Comparison of ENCODE assay signal across 23 cellular contexts in the genomic region with DNA sequence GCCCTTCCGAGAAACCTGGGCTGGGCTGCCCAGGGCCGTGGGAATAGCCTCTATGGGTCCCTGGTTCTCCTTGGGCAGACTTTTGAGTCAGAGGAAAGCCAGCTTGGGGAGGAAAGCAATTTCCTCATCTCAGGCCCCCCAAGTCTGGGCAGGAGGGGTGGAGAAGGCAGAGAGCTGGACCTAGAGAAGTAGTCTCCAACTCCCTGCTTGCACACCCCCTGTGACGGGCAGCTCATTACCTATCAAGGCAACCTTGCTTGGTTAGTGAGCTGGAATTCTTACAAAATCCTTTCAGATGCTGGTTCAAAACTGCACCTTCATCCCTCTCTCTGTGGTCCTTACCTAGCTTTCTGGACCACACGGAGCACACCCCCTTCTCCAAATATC. TPM values are rescaled to one million over a fixed set of nuclear protein-coding genes. Genes with fewer than 3 reads are reported as not detected.
DNase-seq lines count a peak whose midpoint lies in the region; ATAC-seq and TF ChIP-seq lines count a peak whose summit lies in the region.
"Had no signal": no experiment of that assay in that cellular context is flagged by ENCODE, and none has a peak within 500 bp of the region (broad histone marks: within the 10 kb centered on the region; RNA-seq: fewer than 3 reads in every experiment).

No MANE protein-coding gene starts in this region.

- no peaks in the 10 kb centered on the region for H3K27me3 ChIP-seq in CD8-positive, alpha-beta memory T cell (ENCODE audit: insufficient read depth, low read length, poor library complexity, severe bottlenecking)

- intact Hi-C loops in activated CD8-positive, alpha-beta T cell treated with anti-CD3 and anti-CD28 coated beads for 36 hours (cut with micrococcal nuclease) = no loop called here
- intact Hi-C loops in activated T-helper 1 cell treated with anti-CD3 and anti-CD28 coated beads, Interleukin-12 subunit alpha, Interleukin-12 subunit beta, Interleukin-2, Interleukin-4 antibody, amounts not matched to agents 30 ng/mL and 10 ng/mL and 1 ng/mL, durations not matched to agents 14 hours and 24 hours and 36 hours (cut with micrococcal nuclease) = loop anchor here (2.0 kb wide), 1 partner anchor 38 kb away; no protein-coding TSS in a partner anchor
- intact Hi-C loops in natural killer cell (cut with micrococcal nuclease) = no loop called here

- no peak overlapping the region for H3K4me3 ChIP-seq in CD8-positive, alpha-beta memory T cell (ENCODE audit: low read length)
- H3K4me3 ChIP-seq: A549, suprapubic skin had no signal

- H3K4me1 ChIP-seq in CD8-positive, alpha-beta memory T cell (ENCODE audit: insufficient read depth, low read length) = peaks cover 41% of the 10 kb centered on the region
- H3K4me1 ChIP-seq: A549, suprapubic skin had no signal

- peaks cover 6% of the 10 kb centered on the region for H3K27me3 Mint-ChIP-seq in activated CD8-positive, alpha-beta T cell treated with anti-CD3 and anti-CD28 coated beads, Interleukin-2, amount 10 ng/mL, durations not matched to agents 7 days and 5 days (ENCODE audit: low read depth)
- no peaks in the 10 kb centered on the region for H3K27me3 Mint-ChIP-seq in activated CD8-positive, alpha-beta T cell treated with anti-CD3 and anti-CD28 coated beads for 36 hours
- H3K27me3 Mint-ChIP-seq in CD8-positive, alpha-beta memory T cell = no peaks in the 10 kb centered on the region
- peaks cover 5% of the 10 kb centered on the region for H3K27me3 Mint-ChIP-seq in activated T-helper 1 cell treated with anti-CD3 and anti-CD28 coated beads, Interleukin-12 subunit alpha, Interleukin-12 subunit beta, Interleukin-2, Interleukin-4 antibody, amounts not matched to agents 30 ng/mL and 10 ng/mL and 1 ng/mL, durations not matched to agents 14 hours and 24 hours and 36 hours (ENCODE audit: insufficient read depth)
- no peaks in the 10 kb centered on the region for H3K27me3 Mint-ChIP-seq in natural killer cell (ENCODE audit: low read depth in 2 of 2)
- H3K27me3 Mint-ChIP-seq in WTC11 (ENCODE audit: low read depth) = no peaks in the 10 kb centered on the region; the same call in 1 of the 2 replicates

- H3K27ac Mint-ChIP-seq in activated CD8-positive, alpha-beta T cell treated with anti-CD3 and anti-CD28 coated beads, Interleukin-2, amount 10 ng/mL, durations not matched to agents 7 days and 5 days = peak overlapping the region; percentile 78
- no peak overlapping the region for H3K27ac Mint-ChIP-seq in activated CD8-positive, alpha-beta T cell treated with anti-CD3 and anti-CD28 coated beads for 36 hours
- peak overlapping the region in 7 of 8 donors; percentile 17 to 82 (median 39) for H3K27ac Mint-ChIP-seq in CD8-positive, alpha-beta memory T cell
- H3K27ac Mint-ChIP-seq in activated T-helper 1 cell treated with anti-CD3 and anti-CD28 coated beads, Interleukin-12 subunit alpha, Interleukin-12 subunit beta, Interleukin-2, Interleukin-4 antibody, amounts not matched to agents 30 ng/mL and 10 ng/mL and 1 ng/mL, durations not matched to agents 14 hours and 24 hours and 36 hours = peak overlapping the region; percentile 27
- H3K27ac Mint-ChIP-seq in natural killer cell = peak overlapping the region; percentile 81 to 86
- H3K27ac Mint-ChIP-seq in WTC11 = no peak overlapping the region
- H3K27ac Mint-ChIP-seq: brain had no signal

- TF ChIP-seq CTCF in activated CD8-positive, alpha-beta T cell treated with anti-CD3 and anti-CD28 coated beads for 36 hours (IDR thresholded peaks at IDR 0.05) = no peak
- no peak for TF ChIP-seq CTCF in natural killer cell (IDR thresholded peaks at IDR 0.05)
- TF ChIP-seq CTCF in WTC11 (IDR thresholded peaks at IDR 0.05) = no peak

- H3K27ac ChIP-seq in CD8-positive, alpha-beta memory T cell (ENCODE audit: low read depth, low read length) = no peak overlapping the region
- H3K27ac ChIP-seq: A549, suprapubic skin had no signal

- CTCF ChIA-PET in activated CD8-positive, alpha-beta T cell treated with anti-CD3 and anti-CD28 coated beads, Interleukin-2, amount 10 ng/mL, durations not matched to agents 7 days and 5 days (lab: Charles Lee) = interaction anchor here (1.1 to 2.2 kb wide), 3 partner anchors 10 to 311 kb away, joined by 4 to 12 read pairs (median 4); no protein-coding TSS in a partner anchor
- CTCF ChIA-PET in activated CD8-positive, alpha-beta T cell treated with anti-CD3 and anti-CD28 coated beads for 36 hours (lab: Charles Lee) = interaction anchor here (1.5 to 3.4 kb wide), 3 partner anchors 10 to 29 kb away, joined by 5 to 24 read pairs (median 14); no protein-coding TSS in a partner anchor
- CTCF ChIA-PET in CD8-positive, alpha-beta memory T cell (lab: Charles Lee) = interaction anchor here (1.9 kb wide), 1 partner anchor 30 kb away, joined by 8 read pairs; no protein-coding TSS in a partner anchor
- CTCF ChIA-PET in WTC11 (lab: Charles Lee) = interaction anchor here (2.3 kb wide), 1 partner anchor 11 kb away, joined by 8 read pairs; no protein-coding TSS in a partner anchor

- H3K36me3 ChIP-seq in CD8-positive, alpha-beta memory T cell (ENCODE audit: insufficient read depth, low read length) = no peaks in the 10 kb centered on the region
- H3K36me3 ChIP-seq: heart left ventricle, suprapubic skin had no signal

- H3K4me3 Mint-ChIP-seq in activated CD8-positive, alpha-beta T cell treated with anti-CD3 and anti-CD28 coated beads, Interleukin-2, amount 10 ng/mL, durations not matched to agents 7 days and 5 days = no peak overlapping the region
- no peak overlapping the region for H3K4me3 Mint-ChIP-seq in activated CD8-positive, alpha-beta T cell treated with anti-CD3 and anti-CD28 coated beads for 36 hours
- H3K4me3 Mint-ChIP-seq in CD8-positive, alpha-beta memory T cell = peak overlapping the region in 6 of 7 donors; percentile 38 to 81 (median 48)
- no peak overlapping the region for H3K4me3 Mint-ChIP-seq in activated T-helper 1 cell treated with anti-CD3 and anti-CD28 coated beads, Interleukin-12 subunit alpha, Interleukin-12 subunit beta, Interleukin-2, Interleukin-4 antibody, amounts not matched to agents 30 ng/mL and 10 ng/mL and 1 ng/mL, durations not matched to agents 14 hours and 24 hours and 36 hours
- H3K4me3 Mint-ChIP-seq in natural killer cell (peak overlapping the region; percentile 77), WTC11 (no peak overlapping the region)
- H3K4me3 Mint-ChIP-seq: brain had no signal

- peaks cover 72% of the 10 kb centered on the region for H3K4me1 Mint-ChIP-seq in activated CD8-positive, alpha-beta T cell treated with anti-CD3 and anti-CD28 coated beads, Interleukin-2, amount 10 ng/mL, durations not matched to agents 7 days and 5 days (ENCODE audit: low read depth)
- peaks cover 38% of the 10 kb centered on the region for H3K4me1 Mint-ChIP-seq in activated CD8-positive, alpha-beta T cell treated with anti-CD3 and anti-CD28 coated beads for 36 hours (ENCODE audit: low read depth)
- peaks cover 52 to 63% (median 56%) of the 10 kb centered on the region in 3 donors for H3K4me1 Mint-ChIP-seq in CD8-positive, alpha-beta memory T cell
- peaks cover 53% of the 10 kb centered on the region for H3K4me1 Mint-ChIP-seq in activated T-helper 1 cell treated with anti-CD3 and anti-CD28 coated beads, Interleukin-12 subunit alpha, Interleukin-12 subunit beta, Interleukin-2, Interleukin-4 antibody, amounts not matched to agents 30 ng/mL and 10 ng/mL and 1 ng/mL, durations not matched to agents 14 hours and 24 hours and 36 hours (ENCODE audit: low read depth)
- peaks cover 57 to 74% of the 10 kb centered on the region in 2 donors for H3K4me1 Mint-ChIP-seq in natural killer cell
- H3K4me1 Mint-ChIP-seq in WTC11 = no peaks in the 10 kb centered on the region
- H3K4me1 Mint-ChIP-seq: brain had no signal

- H3K9me3 ChIP-seq in CD8-positive, alpha-beta memory T cell (ENCODE audit: low read length) = no peaks in the 10 kb centered on the region
- H3K9me3 ChIP-seq: A549, heart left ventricle, suprapubic skin had no signal

- no peak for DNase-seq in activated CD8-positive, alpha-beta T cell treated with anti-CD3 and anti-CD28 coated beads, Interleukin-2, amount 10 ng/mL, durations not matched to agents 7 days and 5 days
- no peak for DNase-seq in activated CD8-positive, alpha-beta T cell treated with anti-CD3 and anti-CD28 coated beads for 36 hours
- DNase-seq in CD8-positive, alpha-beta memory T cell = no peak
- no peak for DNase-seq in activated T-helper 1 cell treated with anti-CD3 and anti-CD28 coated beads, Interleukin-12 subunit alpha, Interleukin-12 subunit beta, Interleukin-2, Interleukin-4 antibody, amounts not matched to agents 30 ng/mL and 10 ng/mL and 1 ng/mL, durations not matched to agents 14 hours and 24 hours and 36 hours (ENCODE audit: low spot score)
- DNase-seq in natural killer cell (no peak), midbrain (lab: John Stamatoyannopoulos, UW) (no peak), WTC11 (ENCODE audit: low spot score) (no peak), epidermal melanocyte (ENCODE audit: insufficient read length, low spot score) (no peak)
- DNase-seq: foreskin fibroblast, heart left ventricle, IMR-90, NCI-H1436, NCI-H446 treated with DMSO at 0.1 percent for 48 hours had no signal

- ATAC-seq in activated CD8-positive, alpha-beta T cell treated with anti-CD3 and anti-CD28 coated beads, Interleukin-2, amount 10 ng/mL, durations not matched to agents 7 days and 5 days = no peak
- ATAC-seq in activated CD8-positive, alpha-beta T cell treated with anti-CD3 and anti-CD28 coated beads for 36 hours = no peak
- no peak for ATAC-seq in natural killer cell
- ATAC-seq in WTC11 = no peak
- ATAC-seq: A549, heart left ventricle had no signal

- POLR2A ChIA-PET in activated CD8-positive, alpha-beta T cell treated with anti-CD3 and anti-CD28 coated beads, Interleukin-2, amount 10 ng/mL, durations not matched to agents 7 days and 5 days (lab: Charles Lee) = no interaction called here
- POLR2A ChIA-PET in activated CD8-positive, alpha-beta T cell treated with anti-CD3 and anti-CD28 coated beads for 36 hours (lab: Charles Lee) = interaction anchor here (1.4 kb wide), 1 partner anchor 9 kb away, joined by 6 read pairs; no protein-coding TSS in a partner anchor
- POLR2A ChIA-PET in CD8-positive, alpha-beta memory T cell (lab: Charles Lee) = no interaction called here
- POLR2A ChIA-PET in WTC11 (lab: Charles Lee) = no interaction called here

- no peaks in the 10 kb centered on the region for H3K9me3 Mint-ChIP-seq in activated CD8-positive, alpha-beta T cell treated with anti-CD3 and anti-CD28 coated beads, Interleukin-2, amount 10 ng/mL, durations not matched to agents 7 days and 5 days (ENCODE audit: insufficient read depth)
- H3K9me3 Mint-ChIP-seq in activated CD8-positive, alpha-beta T cell treated with anti-CD3 and anti-CD28 coated beads for 36 hours = peaks cover 3% of the 10 kb centered on the region
- H3K9me3 Mint-ChIP-seq in CD8-positive, alpha-beta memory T cell = no peaks in the 10 kb centered on the region
- H3K9me3 Mint-ChIP-seq in activated T-helper 1 cell treated with anti-CD3 and anti-CD28 coated beads, Interleukin-12 subunit alpha, Interleukin-12 subunit beta, Interleukin-2, Interleukin-4 antibody, amounts not matched to agents 30 ng/mL and 10 ng/mL and 1 ng/mL, durations not matched to agents 14 hours and 24 hours and 36 hours = peaks cover 6% of the 10 kb centered on the region
- H3K9me3 Mint-ChIP-seq in natural killer cell (no peaks in the 10 kb centered on the region), WTC11 (peaks cover 19% of the 10 kb centered on the region)

- H3K36me3 Mint-ChIP-seq in activated CD8-positive, alpha-beta T cell treated with anti-CD3 and anti-CD28 coated beads, Interleukin-2, amount 10 ng/mL, durations not matched to agents 7 days and 5 days (ENCODE audit: low read depth) = peaks cover 6% of the 10 kb centered on the region
- no peaks in the 10 kb centered on the region for H3K36me3 Mint-ChIP-seq in activated CD8-positive, alpha-beta T cell treated with anti-CD3 and anti-CD28 coated beads for 36 hours (ENCODE audit: low read depth)
- H3K36me3 Mint-ChIP-seq in CD8-positive, alpha-beta memory T cell = peaks cover 0 to 1% (median 0%) of the 10 kb centered on the region in 3 donors
- H3K36me3 Mint-ChIP-seq in activated T-helper 1 cell treated with anti-CD3 and anti-CD28 coated beads, Interleukin-12 subunit alpha, Interleukin-12 subunit beta, Interleukin-2, Interleukin-4 antibody, amounts not matched to agents 30 ng/mL and 10 ng/mL and 1 ng/mL, durations not matched to agents 14 hours and 24 hours and 36 hours (ENCODE audit: low read depth) = peaks cover 5% of the 10 kb centered on the region
- H3K36me3 Mint-ChIP-seq in natural killer cell (no peaks in the 10 kb centered on the region), WTC11 (no peaks in the 10 kb centered on the region)
- H3K36me3 Mint-ChIP-seq: brain had no signal

RNA-seq across cellular contexts. Expression of a gene that starts 33.9 kb away (rescaled TPM):
- not detected for total RNA-seq in activated CD8-positive, alpha-beta T cell treated with anti-CD3 and anti-CD28 coated beads, Interleukin-2, amount 10 ng/mL, durations not matched to agents 7 days and 5 days
- not detected for total RNA-seq in activated CD8-positive, alpha-beta T cell treated with anti-CD3 and anti-CD28 coated beads for 36 hours
- not detected for total RNA-seq in CD8-positive, alpha-beta memory T cell
- not detected for polyA plus RNA-seq in CD8-positive, alpha-beta memory T cell
- total RNA-seq in activated T-helper 1 cell treated with anti-CD3 and anti-CD28 coated beads, Interleukin-12 subunit alpha, Interleukin-12 subunit beta, Interleukin-2, Interleukin-4 antibody, amounts not matched to agents 30 ng/mL and 10 ng/mL and 1 ng/mL, durations not matched to agents 14 hours and 24 hours and 36 hours = not detected in 2 replicates
- not detected for total RNA-seq in natural killer cell
- not detected in 3 replicates for total RNA-seq in WTC11 (2021)
- total RNA-seq: G401, heart left ventricle, IMR-90, lung microvascular endothelial cell, omental fat pad, skeletal muscle tissue, suprapubic skin had no signal
- polyA plus RNA-seq: A549, adipose tissue, BJ, esophagus, heart left ventricle, IMR-90 had no signal

RNA-seq across cellular contexts. Expression of a gene that starts 34.2 kb away (rescaled TPM):
- not detected for total RNA-seq in activated CD8-positive, alpha-beta T cell treated with anti-CD3 and anti-CD28 coated beads, Interleukin-2, amount 10 ng/mL, durations not matched to agents 7 days and 5 days
- not detected for total RNA-seq in activated CD8-positive, alpha-beta T cell treated with anti-CD3 and anti-CD28 coated beads for 36 hours
- not detected for total RNA-seq in CD8-positive, alpha-beta memory T cell
- polyA plus RNA-seq in CD8-positive, alpha-beta memory T cell = not detected
- not detected in 2 replicates for total RNA-seq in activated T-helper 1 cell treated with anti-CD3 and anti-CD28 coated beads, Interleukin-12 subunit alpha, Interleukin-12 subunit beta, Interleukin-2, Interleukin-4 antibody, amounts not matched to agents 30 ng/mL and 10 ng/mL and 1 ng/mL, durations not matched to agents 14 hours and 24 hours and 36 hours
- total RNA-seq in natural killer cell = not detected
- not detected in 3 replicates for total RNA-seq in WTC11 (2021)
- total RNA-seq: G401, heart left ventricle, IMR-90, lung microvascular endothelial cell, omental fat pad, skeletal muscle tissue, suprapubic skin had no signal
- polyA plus RNA-seq: A549, adipose tissue, BJ, esophagus, heart left ventricle, IMR-90 had no signal

RNA-seq across cellular contexts. Expression of a gene that starts 54.1 kb away (rescaled TPM):
- 1 to 10 TPM; 3.6 to 4.9 TPM for total RNA-seq in activated CD8-positive, alpha-beta T cell treated with anti-CD3 and anti-CD28 coated beads, Interleukin-2, amount 10 ng/mL, durations not matched to agents 7 days and 5 days
- 1 to 10 TPM; 3.7 to 4.0 TPM for total RNA-seq in activated CD8-positive, alpha-beta T cell treated with anti-CD3 and anti-CD28 coated beads for 36 hours
- total RNA-seq in CD8-positive, alpha-beta memory T cell = 10 to 100 TPM; 13.2 to 16.2 TPM
- 1.3 TPM for polyA plus RNA-seq in CD8-positive, alpha-beta memory T cell
- total RNA-seq in activated T-helper 1 cell treated with anti-CD3 and anti-CD28 coated beads, Interleukin-12 subunit alpha, Interleukin-12 subunit beta, Interleukin-2, Interleukin-4 antibody, amounts not matched to agents 30 ng/mL and 10 ng/mL and 1 ng/mL, durations not matched to agents 14 hours and 24 hours and 36 hours = 3.2 and 3.3 TPM in 2 replicates
- total RNA-seq in natural killer cell = 100 to 1,000 TPM; 159 to 286 (median 203) TPM
- 11.4 to 16.0 TPM (median 14.8 TPM) in 3 replicates for total RNA-seq in WTC11 (2021)

RNA-seq across cellular contexts. Expression of a gene that starts 56.8 kb away (rescaled TPM):
- total RNA-seq in activated CD8-positive, alpha-beta T cell treated with anti-CD3 and anti-CD28 coated beads, Interleukin-2, amount 10 ng/mL, durations not matched to agents 7 days and 5 days = not detected
- not detected for total RNA-seq in activated CD8-positive, alpha-beta T cell treated with anti-CD3 and anti-CD28 coated beads for 36 hours
- not detected for total RNA-seq in CD8-positive, alpha-beta memory T cell
- polyA plus RNA-seq in CD8-positive, alpha-beta memory T cell = not detected
- not detected in 2 replicates for total RNA-seq in activated T-helper 1 cell treated with anti-CD3 and anti-CD28 coated beads, Interleukin-12 subunit alpha, Interleukin-12 subunit beta, Interleukin-2, Interleukin-4 antibody, amounts not matched to agents 30 ng/mL and 10 ng/mL and 1 ng/mL, durations not matched to agents 14 hours and 24 hours and 36 hours
- total RNA-seq in natural killer cell (under 1 TPM in 1 of 3 donors, not detected in 2; 0.43 TPM), WTC11 (2021) (not detected in 3 replicates)
- total RNA-seq: G401, heart left ventricle, IMR-90, lung microvascular endothelial cell, omental fat pad, skeletal muscle tissue had no signal
- polyA plus RNA-seq: A549, adipose tissue, BJ, esophagus, heart left ventricle, IMR-90 had no signal

Comparison
In these comparisons a context has a peak if more than half of its experiments do, and no peak if none do; other contexts are left out.
1. H3K27ac Mint-ChIP-seq: peak in activated CD8-positive, alpha-beta T cell treated with anti-CD3 and anti-CD28 coated beads, Interleukin-2, amount 10 ng/mL, durations not matched to agents 7 days and 5 days (single experiment), CD8-positive, alpha-beta memory T cell (7 of 8), activated T-helper 1 cell treated with anti-CD3 and anti-CD28 coated beads, Interleukin-12 subunit alpha, Interleukin-12 subunit beta, Interleukin-2, Interleukin-4 antibody, amounts not matched to agents 30 ng/mL and 10 ng/mL and 1 ng/mL, durations not matched to agents 14 hours and 24 hours and 36 hours (single experiment) and natural killer cell (2 of 2); none in activated CD8-positive, alpha-beta T cell treated with anti-CD3 and anti-CD28 coated beads for 36 hours (single experiment) and WTC11 (single experiment).
2. H3K4me3 Mint-ChIP-seq: peak in CD8-positive, alpha-beta memory T cell (6 of 7) and natural killer cell (single experiment); none in activated CD8-positive, alpha-beta T cell treated with anti-CD3 and anti-CD28 coated beads, Interleukin-2, amount 10 ng/mL, durations not matched to agents 7 days and 5 days (single experiment), activated CD8-positive, alpha-beta T cell treated with anti-CD3 and anti-CD28 coated beads for 36 hours (single experiment), activated T-helper 1 cell treated with anti-CD3 and anti-CD28 coated beads, Interleukin-12 subunit alpha, Interleukin-12 subunit beta, Interleukin-2, Interleukin-4 antibody, amounts not matched to agents 30 ng/mL and 10 ng/mL and 1 ng/mL, durations not matched to agents 14 hours and 24 hours and 36 hours (single experiment) and WTC11 (single experiment).